In genomic region chr1:217373761-217374701, GRCh38 we compare ENCODE assay signal across 26 cellular contexts.
"Had no signal": no experiment of that assay in that cellular context is flagged by ENCODE, and none has a peak within 500 bp of the region (broad histone marks: within the 10 kb centered on the region; RNA-seq: fewer than 3 reads in every experiment).

No MANE protein-coding gene starts in this region.

- H3K27ac ChIP-seq: breast epithelium, epithelial cell of prostate, pancreas, prostate gland, sigmoid colon, upper lobe of right lung, VCaP had no signal

- H3K4me1 ChIP-seq: breast epithelium, pancreas, prostate gland, sigmoid colon, upper lobe of right lung had no signal

- DNase-seq: activated CD4-positive, alpha-beta memory T cell treated with anti-CD3 and anti-CD28 coated beads for 36 hours; activated CD4-positive, alpha-beta T cell treated with anti-CD3 and anti-CD28 coated beads, Interleukin-2, amount 10 ng/mL, durations not matched to agents 24 days and 14 days; activated CD4-positive, CD25-positive, alpha-beta regulatory T cell treated with anti-CD3 and anti-CD28 coated beads, Interleukin-2, amount 50 U/mL, for 72 hours; activated CD8-positive, alpha-beta memory T cell treated with anti-CD3 and anti-CD28 coated beads, Interleukin-2, amount 50 U/mL, for 4 hours; activated effector memory CD4-positive, alpha-beta T cell treated with anti-CD3 and anti-CD28 coated beads, Interleukin-2, amount 50 U/mL, for 16 hours; activated naive CD4-positive, alpha-beta T cell treated with anti-CD3 and anti-CD28 coated beads, Interleukin-2, amount 10 ng/mL, durations not matched to agents 7 days and 5 days; activated T-cell treated with anti-CD3 and anti-CD28 coated beads, Interleukin-2, amount 50 U/mL, for 1 hour; amygdala; central memory CD4-positive, alpha-beta T cell; effector CD4-positive, alpha-beta T cell; islet precursor cell; left colon; naive B cell; nucleus accumbens; sigmoid colon; small intestine; stimulated activated CD4-positive, alpha-beta T cell treated with anti-CD3 and anti-CD28 coated beads, Interleukin-4, amount 100 ng/mL, for 24 hours; stimulated activated naive CD8-positive, alpha-beta T cell treated with anti-CD3 and anti-CD28 coated beads, Interleukin-15, amount 100 ng/mL, for 72 hours; substantia nigra; T-helper 9 cell; upper lobe of right lung had no signal

- H3K27me3 ChIP-seq: breast epithelium, pancreas, sigmoid colon, upper lobe of right lung had no signal

- H3K4me3 ChIP-seq: breast epithelium, pancreas, prostate gland, sigmoid colon, upper lobe of right lung had no signal

- H3K36me3 ChIP-seq: breast epithelium, pancreas, prostate gland, sigmoid colon, upper lobe of right lung had no signal

- H3K9me3 ChIP-seq: pancreas, prostate gland, upper lobe of right lung had no signal
